Comparison of ENCODE assay signal across 15 cellular contexts in genomic region chr15:62365795-62366442, GRCh38. TPM values are rescaled to one million over a fixed set of nuclear protein-coding genes. Genes with fewer than 3 reads are reported as not detected.
DNase-seq lines count a peak whose midpoint lies in the region; TF ChIP-seq lines count a peak whose summit lies in the region.
"Had no signal": no experiment of that assay in that cellular context is flagged by ENCODE, and none has a peak within 500 bp of the region (broad histone marks: within the 10 kb centered on the region; RNA-seq: fewer than 3 reads in every experiment).

No MANE protein-coding gene starts in this region.

- H3K27me3 Mint-ChIP-seq in endodermal cell (ENCODE audit: insufficient read depth) = no peaks in the 10 kb centered on the region
- no peaks in the 10 kb centered on the region for H3K27me3 Mint-ChIP-seq in Caco-2 (ENCODE audit: insufficient read depth, unreplicated experiment)

- no peak for TF ChIP-seq EP300 in transverse colon (IDR thresholded peaks at IDR 0.05; ENCODE audit: low read depth)

- no peak overlapping the region for H3K4me3 ChIP-seq in endodermal cell (ENCODE audit: low read length)
- H3K4me3 ChIP-seq in transverse colon = no peak overlapping the region
- no peak overlapping the region for H3K4me3 ChIP-seq in Caco-2 (ENCODE audit: low read depth, low read length)
- H3K4me3 ChIP-seq: adrenal gland, testis had no signal

- H3K9me3 ChIP-seq in endodermal cell (ENCODE audit: control insufficient read depth, low read length) = no peaks in the 10 kb centered on the region
- no peaks in the 10 kb centered on the region for H3K9me3 ChIP-seq in transverse colon
- H3K9me3 ChIP-seq in Caco-2 = no peaks in the 10 kb centered on the region
- H3K9me3 ChIP-seq: adrenal gland, testis had no signal

- H3K27ac Mint-ChIP-seq in endodermal cell = no peak overlapping the region
- no peak overlapping the region for H3K27ac Mint-ChIP-seq in Caco-2 (ENCODE audit: unreplicated experiment)
- H3K27ac Mint-ChIP-seq: activated CD4-positive, alpha-beta T cell treated with anti-CD3 and anti-CD28 coated beads, Interleukin-2, amount 10 ng/mL, durations not matched to agents 24 days and 14 days; activated T-cell treated with anti-CD3 and anti-CD28 coated beads, Interleukin-2, amount 50 U/mL, for 24 hours; dendritic cell treated with granulocyte-macrophage colony-stimulating factor and Interleukin-4, amounts not matched to agents 40 ng/mL and 50 ng/mL, for 4 days; T-helper 1 cell treated with Interleukin-12 subunit alpha and Interleukin-12 subunit beta and Interleukin-4 antibody, amounts not matched to agents 30 μg/mL and 1 μg/mL, for 36 hours had no signal

- POLR2A ChIA-PET in Caco-2 (lab: Charles Lee) = no interaction called here

- H3K4me1 Mint-ChIP-seq in endodermal cell = no peaks in the 10 kb centered on the region
- no peaks in the 10 kb centered on the region for H3K4me1 Mint-ChIP-seq in Caco-2 (ENCODE audit: low read depth, unreplicated experiment)
- H3K4me1 Mint-ChIP-seq: activated CD4-positive, alpha-beta T cell treated with anti-CD3 and anti-CD28 coated beads, Interleukin-2, amount 10 ng/mL, durations not matched to agents 24 days and 14 days had no signal

- intact Hi-C loops in transverse colon (cut with DNase I; ENCODE audit: low total_unique reads) = no loop called here
- intact Hi-C loops in Caco-2 (cut with micrococcal nuclease; ENCODE audit: unreplicated experiment) = no loop called here

- H3K27me3 ChIP-seq in endodermal cell (ENCODE audit: control insufficient read depth, insufficient read depth, low read length, poor library complexity, severe bottlenecking) (no peaks in the 10 kb centered on the region), transverse colon (no peaks in the 10 kb centered on the region), Caco-2 (replicated peaks; ENCODE audit: control insufficient read depth, insufficient read depth, low read length) (no peaks in the 10 kb centered on the region)
- H3K27me3 ChIP-seq: adrenal gland, testis had no signal

- H3K4me3 Mint-ChIP-seq in endodermal cell (no peak overlapping the region), Caco-2 (ENCODE audit: unreplicated experiment) (no peak overlapping the region)
- H3K4me3 Mint-ChIP-seq: activated CD4-positive, alpha-beta T cell treated with anti-CD3 and anti-CD28 coated beads, Interleukin-2, amount 10 ng/mL, durations not matched to agents 24 days and 14 days; activated T-cell treated with anti-CD3 and anti-CD28 coated beads, Interleukin-2, amount 50 U/mL, for 24 hours; dendritic cell treated with granulocyte-macrophage colony-stimulating factor and Interleukin-4, amounts not matched to agents 40 ng/mL and 50 ng/mL, for 4 days; T-helper 1 cell treated with Interleukin-12 subunit alpha and Interleukin-12 subunit beta and Interleukin-4 antibody, amounts not matched to agents 30 μg/mL and 1 μg/mL, for 36 hours had no signal

- H3K27ac ChIP-seq in endodermal cell (ENCODE audit: low read depth, low read length) = no peak overlapping the region
- no peak overlapping the region for H3K27ac ChIP-seq in transverse colon
- H3K27ac ChIP-seq: adrenal gland, testis had no signal

- CTCF ChIA-PET in Caco-2 (lab: Charles Lee) = no interaction called here

- TF ChIP-seq POLR2A in transverse colon (IDR thresholded peaks at IDR 0.05) = no peak

- H3K9ac ChIP-seq in endodermal cell (ENCODE audit: extremely low read depth, low read length, poor library complexity, severe bottlenecking) = no peak overlapping the region

- TF ChIP-seq CTCF in endodermal cell (conservative IDR thresholded peaks at IDR 0.05) = peak; percentile 48
- TF ChIP-seq CTCF in transverse colon (IDR thresholded peaks at IDR 0.05) = no peak
- no peak for TF ChIP-seq CTCF in Caco-2 (IDR thresholded peaks at IDR 0.05; ENCODE audit: insufficient read depth in 1 of 2, low read depth in 1 of 2, low read length in 1 of 2, severe bottlenecking in 1 of 2, unreplicated experiment in 1 of 2)

- H3K4me1 ChIP-seq in endodermal cell (ENCODE audit: control insufficient read depth, insufficient read depth, low read length) (no peaks in the 10 kb centered on the region), transverse colon (peaks cover 0 to 5% (median 0%) of the 10 kb centered on the region in 4 donors), Caco-2 (no peaks in the 10 kb centered on the region)
- H3K4me1 ChIP-seq: adrenal gland, testis had no signal

- H3K36me3 ChIP-seq in endodermal cell (ENCODE audit: control insufficient read depth, insufficient read depth, low read length) = no peaks in the 10 kb centered on the region
- no peaks in the 10 kb centered on the region for H3K36me3 ChIP-seq in transverse colon
- no peaks in the 10 kb centered on the region for H3K36me3 ChIP-seq in Caco-2 (ENCODE audit: control insufficient read depth, insufficient read depth, low read length)
- H3K36me3 ChIP-seq: adrenal gland had no signal

- WGBS in endodermal cell (ENCODE audit: insufficient coverage in 1 of 2, insufficient read length in 1 of 2), 2 experiments = 87 to 100% methylated on average over 2 to 4 of the region's 4 CpGs
- WGBS in transverse colon (ENCODE audit: low coverage in 1 of 2), 2 donors = 66 to 71% methylated on average over 4 of the region's 4 CpGs

- no peaks in the 10 kb centered on the region for H3K9me3 Mint-ChIP-seq in endodermal cell
- H3K9me3 Mint-ChIP-seq in Caco-2 (ENCODE audit: unreplicated experiment) = no peaks in the 10 kb centered on the region
- H3K9me3 Mint-ChIP-seq: activated CD4-positive, alpha-beta T cell treated with anti-CD3 and anti-CD28 coated beads, Interleukin-2, amount 10 ng/mL, durations not matched to agents 24 days and 14 days; activated T-cell treated with anti-CD3 and anti-CD28 coated beads, Interleukin-2, amount 50 U/mL, for 24 hours; dendritic cell treated with granulocyte-macrophage colony-stimulating factor and Interleukin-4, amounts not matched to agents 40 ng/mL and 50 ng/mL, for 4 days; T-helper 1 cell treated with Interleukin-12 subunit alpha and Interleukin-12 subunit beta and Interleukin-4 antibody, amounts not matched to agents 30 μg/mL and 1 μg/mL, for 36 hours had no signal

- BruUV-seq in Caco-2 (replicated peaks; lab: Mats Ljungman, UMichigan) = no TSS peak

- in situ Hi-C loops in transverse colon (cut with MboI; ENCODE audit: low pct_ligation_motif_present in 1 of 4, low pct_unique_long_range_greater_than_20kb in 1 of 4, low sequenced_read_pairs in 3 of 4) = no loop called here

- DNase-seq in NCI-H82 (lab: John Stamatoyannopoulos, UW) = peak; percentile 22
- no peak for DNase-seq in NCI-H82 treated with DMSO at 0.1 percent for 48 hours (lab: John Stamatoyannopoulos, UW; ENCODE audit: unreplicated experiment)
- peak; percentile 13 for DNase-seq in NCI-H526 treated with DMSO at 0.1 percent for 48 hours (lab: John Stamatoyannopoulos, UW)
- no peak for DNase-seq in endodermal cell
- DNase-seq in transverse colon = peak; percentile 72
- no peak for DNase-seq in Caco-2
- DNase-seq in inferior parietal cortex (ENCODE audit: extremely low spot score) = no peak
- DNase-seq in T-helper 1 cell = no peak
- DNase-seq: activated CD4-positive, alpha-beta T cell treated with anti-CD3 and anti-CD28 coated beads, Interleukin-2, amount 10 ng/mL, durations not matched to agents 24 days and 14 days; activated T-cell treated with anti-CD3 and anti-CD28 coated beads, Interleukin-2, amount 50 U/mL, for 24 hours; adrenal gland; stimulated activated CD4-positive, alpha-beta T cell treated with anti-CD3 and anti-CD28 coated beads, Interleukin-12 subunit alpha, Interleukin-12 subunit beta, amount 100 ng/mL, for 4 hours; testis had no signal

- H3K36me3 Mint-ChIP-seq in endodermal cell (ENCODE audit: low read depth) = no peaks in the 10 kb centered on the region
- H3K36me3 Mint-ChIP-seq in Caco-2 (ENCODE audit: insufficient read depth, unreplicated experiment) = no peaks in the 10 kb centered on the region

RNA-seq across cellular contexts. Expression of gene TLN2, which starts 24.4 kb away (rescaled TPM):
- total RNA-seq in endodermal cell (10 to 100 TPM; 86.5 to 98.7 TPM), transverse colon (100 to 1,000 TPM in 1 of 4 donors, 10 to 100 TPM in 3; 50.7 to 133 (median 66.3) TPM), Caco-2 (2022) (75.7 and 77.5 TPM in 2 replicates)
- polyA plus RNA-seq in endodermal cell (2013, experiment 1 of 2) = 17.2 TPM
- polyA plus RNA-seq in endodermal cell (2013, experiment 2 of 2) = 14.4 TPM

Comparison
In these comparisons a context has a peak if more than half of its experiments do, and no peak if none do; other contexts are left out.
1. DNase-seq: peak in NCI-H82 (single experiment), NCI-H526 treated with DMSO at 0.1 percent for 48 hours (single experiment) and transverse colon (single experiment); none in NCI-H82 treated with DMSO at 0.1 percent for 48 hours (single experiment), endodermal cell (single experiment), Caco-2 (0 of 2), inferior parietal cortex (single experiment) and T-helper 1 cell (0 of 5).